23 cellular contexts compared by ENCODE assay signal in the genomic region with DNA sequence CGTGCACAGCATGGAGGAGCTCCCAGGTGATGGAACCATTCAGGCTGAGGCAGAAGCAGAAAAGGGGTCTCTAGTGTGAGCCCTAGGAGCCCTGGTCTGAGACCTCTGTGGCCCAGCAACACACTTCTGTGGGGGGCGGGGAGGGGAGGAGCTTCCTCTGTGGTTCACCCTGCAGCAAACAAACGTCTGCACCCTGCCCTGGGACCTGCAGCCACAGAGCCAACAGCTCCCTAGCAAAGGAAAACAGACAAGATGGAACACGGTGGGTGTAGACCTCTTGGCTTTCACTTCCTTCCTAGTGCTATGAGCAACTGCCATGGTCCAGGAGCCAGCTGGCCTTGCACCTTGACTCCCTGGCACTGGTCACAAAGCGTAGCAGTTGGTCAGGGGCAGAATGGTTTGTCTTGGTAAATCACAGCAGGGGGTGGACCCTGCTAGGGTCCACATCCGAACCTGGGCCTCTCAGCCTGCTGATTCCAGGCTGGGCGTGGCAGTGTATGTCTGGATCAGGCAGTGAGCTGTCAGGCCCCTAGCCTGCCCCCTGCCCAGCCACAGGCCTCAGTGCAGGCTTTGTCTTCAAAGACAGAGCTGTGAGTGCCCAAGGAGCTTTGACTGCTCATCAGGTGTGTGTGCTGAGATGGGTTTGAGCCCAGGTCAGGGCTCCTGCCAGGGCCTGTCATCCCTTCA. TPM values are rescaled to one million over a fixed set of nuclear protein-coding genes. Genes with fewer than 3 reads are reported as not detected.
DNase-seq lines count a peak whose midpoint lies in the region; ATAC-seq lines count a peak whose summit lies in the region.
"Had no signal": no experiment of that assay in that cellular context is flagged by ENCODE, and none has a peak within 500 bp of the region (broad histone marks: within the 10 kb centered on the region; RNA-seq: fewer than 3 reads in every experiment).

No MANE protein-coding gene starts in this region.

- peaks cover 0 to 8% (median 1%) of the 10 kb centered on the region in 4 donors for H3K4me1 Mint-ChIP-seq in CD4-positive, CD25-positive, alpha-beta regulatory T cell
- H3K4me1 Mint-ChIP-seq in naive thymus-derived CD8-positive, alpha-beta T cell, result peaks cover 12 to 33% (median 20%) of the 10 kb centered on the region in 4 donors

- POLR2A ChIA-PET in naive thymus-derived CD8-positive, alpha-beta T cell (lab: Charles Lee), result interaction anchor here (1.3 to 1.7 kb wide), 3 partner anchors 10 to 12 kb away, joined by 4 to 6 read pairs (median 4); a partner anchor contains a TSS

- peaks cover 10% of the 10 kb centered on the region for H3K36me3 Mint-ChIP-seq in CD4-positive, CD25-positive, alpha-beta regulatory T cell
- peaks cover 0 to 7% (median 0%) of the 10 kb centered on the region in 3 donors for H3K36me3 Mint-ChIP-seq in naive thymus-derived CD8-positive, alpha-beta T cell
- H3K36me3 Mint-ChIP-seq: activated CD4-positive, alpha-beta memory T cell treated with anti-CD3 and anti-CD28 coated beads for 36 hours; naive B cell had no signal

- H3K4me1 ChIP-seq in CD4-positive, CD25-positive, alpha-beta regulatory T cell (ENCODE audit: control insufficient read depth, insufficient read depth, low read length, poor library complexity, severe bottlenecking), result peaks cover 7% of the 10 kb centered on the region
- H3K4me1 ChIP-seq: BE2C, breast epithelium, upper lobe of right lung had no signal

- H3K4me3 Mint-ChIP-seq in CD4-positive, CD25-positive, alpha-beta regulatory T cell, result no peak overlapping the region
- peak overlapping the region in 2 of 10 donors; percentile 13 to 41 for H3K4me3 Mint-ChIP-seq in naive thymus-derived CD8-positive, alpha-beta T cell
- H3K4me3 Mint-ChIP-seq: activated CD4-positive, alpha-beta memory T cell treated with anti-CD3 and anti-CD28 coated beads for 36 hours; activated naive CD8-positive, alpha-beta T cell treated with anti-CD3 and anti-CD28 coated beads, Interleukin-2, amount 50 U/mL, for 24 hours; naive B cell had no signal

- H3K36me3 ChIP-seq in CD4-positive, CD25-positive, alpha-beta regulatory T cell (ENCODE audit: control insufficient read depth, insufficient read depth, low read length), result no peaks in the 10 kb centered on the region
- H3K36me3 ChIP-seq: BE2C, breast epithelium had no signal

- no peak overlapping the region for H3K4me3 ChIP-seq in CD4-positive, CD25-positive, alpha-beta regulatory T cell (ENCODE audit: low read depth, low read length)
- H3K4me3 ChIP-seq: breast epithelium, K562, upper lobe of right lung had no signal

- H3K27ac ChIP-seq in CD4-positive, CD25-positive, alpha-beta regulatory T cell (ENCODE audit: insufficient read depth, low read length, poor library complexity, severe bottlenecking), result no peak overlapping the region
- H3K27ac ChIP-seq: breast epithelium, upper lobe of right lung had no signal

- no peaks in the 10 kb centered on the region for H3K27me3 ChIP-seq in CD4-positive, CD25-positive, alpha-beta regulatory T cell (ENCODE audit: control insufficient read depth, insufficient read depth, low read length)
- H3K27me3 ChIP-seq: BE2C, breast epithelium, upper lobe of right lung had no signal

- peak overlapping the region in 2 of 3 donors; percentile 11 to 26 for H3K27ac Mint-ChIP-seq in CD4-positive, CD25-positive, alpha-beta regulatory T cell
- H3K27ac Mint-ChIP-seq in naive thymus-derived CD8-positive, alpha-beta T cell, result peak overlapping the region in 8 of 10 donors; percentile 6 to 82 (median 41)
- H3K27ac Mint-ChIP-seq: activated CD4-positive, alpha-beta memory T cell treated with anti-CD3 and anti-CD28 coated beads for 36 hours; activated naive CD8-positive, alpha-beta T cell treated with anti-CD3 and anti-CD28 coated beads, Interleukin-2, amount 50 U/mL, for 24 hours had no signal

- no peaks in the 10 kb centered on the region for H3K9me3 ChIP-seq in CD4-positive, CD25-positive, alpha-beta regulatory T cell (ENCODE audit: control insufficient read depth in 2 of 2, low read length in 2 of 2)
- H3K9me3 ChIP-seq: BE2C, breast epithelium, upper lobe of right lung had no signal

- H3K9me3 Mint-ChIP-seq in CD4-positive, CD25-positive, alpha-beta regulatory T cell, result no peaks in the 10 kb centered on the region
- H3K9me3 Mint-ChIP-seq in naive thymus-derived CD8-positive, alpha-beta T cell, result no peaks in the 10 kb centered on the region
- H3K9me3 Mint-ChIP-seq: activated CD4-positive, alpha-beta memory T cell treated with anti-CD3 and anti-CD28 coated beads for 36 hours; activated naive CD8-positive, alpha-beta T cell treated with anti-CD3 and anti-CD28 coated beads, Interleukin-2, amount 50 U/mL, for 24 hours; naive B cell had no signal

- ATAC-seq in CD4-positive, CD25-positive, alpha-beta regulatory T cell (ENCODE audit: low read depth in 2 of 2), result no peak
- peak in 1 of 2 donors; percentile 35 for ATAC-seq in naive thymus-derived CD8-positive, alpha-beta T cell
- no peak for ATAC-seq in HG03565 (IDR thresholded peaks at IDR 0.05; ENCODE audit: unreplicated experiment)
- ATAC-seq: activated naive CD8-positive, alpha-beta T cell treated with anti-CD3 and anti-CD28 coated beads, Interleukin-2, amount 50 U/mL, for 24 hours; K562; Right ventricle myocardium inferior; upper lobe of right lung had no signal

- DNase-seq in NK-92 treated with Interleukin-12 subunit alpha and Interleukin-12 subunit beta, amount 100 ng/mL, for 24 hours (lab: John Stamatoyannopoulos, UW), result peak; percentile 23
- DNase-seq in NK-92 (lab: John Stamatoyannopoulos, UW; ENCODE audit: unreplicated experiment), result no peak
- DNase-seq in CD4-positive, CD25-positive, alpha-beta regulatory T cell, result peak in 1 of 3 donors; percentile 47
- peak; percentile 84 for DNase-seq in MV-4-11 (lab: John Stamatoyannopoulos, UW)
- peak in 1 of 10 donors; percentile 64 for DNase-seq in naive thymus-derived CD8-positive, alpha-beta T cell
- no peak for DNase-seq in NCI-H2081 treated with DMSO at 0.1 percent for 48 hours (lab: John Stamatoyannopoulos, UW)
- no peak for DNase-seq in stimulated activated CD4-positive, alpha-beta T cell treated with anti-CD3 and anti-CD28 coated beads, Interleukin-2, amount 100 ng/mL, for 24 hours
- DNase-seq: activated CD4-positive, alpha-beta memory T cell treated with anti-CD3 and anti-CD28 coated beads for 36 hours; activated naive CD8-positive, alpha-beta T cell treated with anti-CD3 and anti-CD28 coated beads, Interleukin-2, amount 50 U/mL, for 24 hours; BE2C; dermis blood vessel endothelial cell; foreskin fibroblast; GF-D8; GOT3; hippocampal formation; naive B cell; NCI-H1105; NCI-H524 had no signal

- no peaks in the 10 kb centered on the region for H3K27me3 Mint-ChIP-seq in CD4-positive, CD25-positive, alpha-beta regulatory T cell
- H3K27me3 Mint-ChIP-seq in naive thymus-derived CD8-positive, alpha-beta T cell, result no peaks in the 10 kb centered on the region
- H3K27me3 Mint-ChIP-seq: activated CD4-positive, alpha-beta memory T cell treated with anti-CD3 and anti-CD28 coated beads for 36 hours; activated naive CD8-positive, alpha-beta T cell treated with anti-CD3 and anti-CD28 coated beads, Interleukin-2, amount 50 U/mL, for 24 hours; naive B cell had no signal

RNA-seq across cellular contexts. Expression of a gene that starts 6.7 kb away (rescaled TPM):
- total RNA-seq in CD4-positive, CD25-positive, alpha-beta regulatory T cell, result not detected
- 1 to 10 TPM in 3 of 4 donors, under 1 TPM in 1; 0.53 to 1.5 (median 1.1) TPM for polyA plus RNA-seq in CD4-positive, CD25-positive, alpha-beta regulatory T cell
- 1 to 10 TPM; 1.0 to 1.1 TPM for total RNA-seq in naive thymus-derived CD8-positive, alpha-beta T cell
- 1 to 10 TPM; 1.2 to 1.5 (median 1.2) TPM for polyA plus RNA-seq in naive thymus-derived CD8-positive, alpha-beta T cell
- total RNA-seq: activated CD4-positive, alpha-beta memory T cell treated with anti-CD3 and anti-CD28 coated beads for 36 hours; Right ventricle myocardium inferior had no signal

RNA-seq across cellular contexts. Expression of a gene that starts 11.0 kb away (rescaled TPM):
- total RNA-seq in CD4-positive, CD25-positive, alpha-beta regulatory T cell, result 32.1 TPM
- polyA plus RNA-seq in CD4-positive, CD25-positive, alpha-beta regulatory T cell, result 10 to 100 TPM; 14.7 to 29.7 (median 16.9) TPM
- total RNA-seq in naive thymus-derived CD8-positive, alpha-beta T cell, result 10 to 100 TPM; 21.6 to 22.2 TPM
- 10 to 100 TPM in 2 of 3 donors, 1 to 10 TPM in 1; 7.5 to 14.8 (median 12.3) TPM for polyA plus RNA-seq in naive thymus-derived CD8-positive, alpha-beta T cell

RNA-seq across cellular contexts. Expression of a gene that starts 23.4 kb away (rescaled TPM):
- total RNA-seq in CD4-positive, CD25-positive, alpha-beta regulatory T cell, result 47.1 TPM
- polyA plus RNA-seq in CD4-positive, CD25-positive, alpha-beta regulatory T cell, result 10 to 100 TPM in 3 of 4 donors, 1 to 10 TPM in 1; 9.8 to 16.6 (median 12.6) TPM
- total RNA-seq in naive thymus-derived CD8-positive, alpha-beta T cell, result 10 to 100 TPM; 66.4 to 70.0 TPM
- polyA plus RNA-seq in naive thymus-derived CD8-positive, alpha-beta T cell, result 10 to 100 TPM in 2 of 3 donors, 1 to 10 TPM in 1; 8.8 to 20.4 (median 10.5) TPM

RNA-seq across cellular contexts. Expression of a gene that starts 23.5 kb away (rescaled TPM):
- total RNA-seq in CD4-positive, CD25-positive, alpha-beta regulatory T cell, result 4.1 TPM
- 1 to 10 TPM in 2 of 4 donors, under 1 TPM in 2; 0.76 to 1.6 (median 0.97) TPM for polyA plus RNA-seq in CD4-positive, CD25-positive, alpha-beta regulatory T cell
- total RNA-seq in naive thymus-derived CD8-positive, alpha-beta T cell, result 10 to 100 TPM; 13.3 to 13.7 TPM
- polyA plus RNA-seq in naive thymus-derived CD8-positive, alpha-beta T cell, result 1 to 10 TPM in 1 of 3 donors, under 1 TPM in 2; 0.29 to 1.1 (median 0.74) TPM

RNA-seq across cellular contexts. Expression of a gene that starts 38.6 kb away (rescaled TPM):
- 87.7 TPM for total RNA-seq in CD4-positive, CD25-positive, alpha-beta regulatory T cell
- 100 to 1,000 TPM; 126 to 138 (median 135) TPM for polyA plus RNA-seq in CD4-positive, CD25-positive, alpha-beta regulatory T cell
- total RNA-seq in naive thymus-derived CD8-positive, alpha-beta T cell, result 100 to 1,000 TPM; 137 to 139 TPM
- polyA plus RNA-seq in naive thymus-derived CD8-positive, alpha-beta T cell, result 100 to 1,000 TPM; 105 to 131 (median 114) TPM

Comparison
In these comparisons a context has a peak if more than half of its experiments do, and no peak if none do; other contexts are left out.
1. DNase-seq: peak in NK-92 treated with Interleukin-12 subunit alpha and Interleukin-12 subunit beta, amount 100 ng/mL, for 24 hours (single experiment) and MV-4-11 (single experiment); none in NK-92 (single experiment), NCI-H2081 treated with DMSO at 0.1 percent for 48 hours (single experiment) and stimulated activated CD4-positive, alpha-beta T cell treated with anti-CD3 and anti-CD28 coated beads, Interleukin-2, amount 100 ng/mL, for 24 hours (0 of 2).